ENCODE assay signal across 8 cellular contexts in the genomic region with DNA sequence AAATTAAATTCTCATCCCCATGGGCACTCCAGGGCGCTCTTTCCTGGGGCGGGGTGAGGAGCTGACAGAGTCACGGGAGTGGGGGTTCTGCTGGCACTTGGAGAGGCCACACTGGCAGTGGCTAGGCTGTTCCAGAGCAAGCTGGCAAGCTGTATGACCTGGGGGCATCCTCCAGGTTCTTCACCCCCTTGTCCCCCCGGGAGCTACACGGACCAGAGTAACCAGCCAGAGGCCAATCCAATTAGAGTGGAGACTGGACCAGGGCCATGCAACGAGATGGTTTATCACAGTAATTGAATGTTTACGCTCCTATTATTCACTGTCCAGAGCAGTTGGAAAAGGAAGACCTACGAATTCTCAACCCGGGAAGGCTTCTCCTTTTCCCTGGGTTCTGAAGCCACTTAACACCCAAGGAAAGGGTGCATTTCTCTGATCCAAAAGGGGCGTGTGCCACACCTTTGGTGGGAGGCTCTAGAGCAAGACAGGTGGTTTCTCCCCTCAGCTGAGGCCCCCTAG. TPM values are rescaled to one million over a fixed set of nuclear protein-coding genes. Genes with fewer than 3 reads are reported as not detected.
DNase-seq lines count a peak whose midpoint lies in the region; ATAC-seq and TF ChIP-seq lines count a peak whose summit lies in the region.

No MANE protein-coding gene starts in this region.

- H3K4me3 ChIP-seq in GM08714 (ENCODE audit: low read length) (peak overlapping the region; percentile 83), SJSA1 (peak overlapping the region; percentile 77), esophagus squamous epithelium (peak overlapping the region; percentile 72 to 94 (median 88)), sigmoid colon (peak overlapping the region; percentile 60 to 94 (median 90))

- H3K9me3 ChIP-seq in SJSA1 (replicated peaks) (no peaks in the 10 kb centered on the region), esophagus squamous epithelium (no peaks in the 10 kb centered on the region), sigmoid colon (no peaks in the 10 kb centered on the region)

- H3K36me3 ChIP-seq in SJSA1 (peaks cover 13% of the 10 kb centered on the region), esophagus squamous epithelium (no peaks in the 10 kb centered on the region), sigmoid colon (no peaks in the 10 kb centered on the region)

- TF ChIP-seq POLR2A in esophagus squamous epithelium (IDR thresholded peaks at IDR 0.05) (no peak), sigmoid colon (IDR thresholded peaks at IDR 0.05) (no peak)

- in situ Hi-C loops in KBM-7 (cut with MboI; ENCODE audit: low pct_unique_long_range_greater_than_20kb, low sequenced_read_pairs) = no loop called here

- TF ChIP-seq CTCF in esophagus squamous epithelium (IDR thresholded peaks at IDR 0.05) = no peak
- TF ChIP-seq CTCF in sigmoid colon (IDR thresholded peaks at IDR 0.05) = no peak

- no peak for DNase-seq in SJSA1 (ENCODE audit: low read depth in 1 of 2, low spot score in 2 of 2)
- no peak for DNase-seq in esophagus squamous epithelium (lab: John Stamatoyannopoulos, UW)
- peak; percentile 70 for DNase-seq in sigmoid colon
- DNase-seq in H4 (ENCODE audit: low spot score) = no peak
- no peak for DNase-seq in GF-D8 (lab: John Stamatoyannopoulos, UW)
- DNase-seq in KBM-7 = no peak

- H3K4me1 ChIP-seq in SJSA1 (replicated peaks) (peaks cover 84% of the 10 kb centered on the region), esophagus squamous epithelium (peaks cover 82 to 89% (median 85%) of the 10 kb centered on the region in 3 donors), sigmoid colon (peaks cover 0 to 90% (median 86%) of the 10 kb centered on the region in 4 donors)

- H3K27ac ChIP-seq in SJSA1 (no peak overlapping the region), esophagus squamous epithelium (peak overlapping the region; percentile 92 to 100 (median 98)), sigmoid colon (peak overlapping the region; percentile 99 to 100 (median 100))

- no peak for TF ChIP-seq EP300 in sigmoid colon (IDR thresholded peaks at IDR 0.05)

- no peak for ATAC-seq in HG03439 (IDR thresholded peaks at IDR 0.05; ENCODE audit: unreplicated experiment)

- 40% methylated on average over 2 of the region's 10 CpGs; no CpG with 5 or more reads in 1 of the 2 donors for WGBS in esophagus squamous epithelium, 2 donors
- 46 to 47% methylated on average over 10 of the region's 10 CpGs for WGBS in sigmoid colon, 2 donors

- H3K27me3 ChIP-seq in SJSA1 (replicated peaks) (no peaks in the 10 kb centered on the region), esophagus squamous epithelium (no peaks in the 10 kb centered on the region), sigmoid colon (no peaks in the 10 kb centered on the region)

- intact Hi-C loops in esophagus squamous epithelium (cut with DNase I) (no loop called here), sigmoid colon (cut with DNase I) (loop anchor here (2.0 kb wide), 1 partner anchor 27 kb away; no protein-coding TSS in a partner anchor)

RNA-seq across cellular contexts. Expression of a gene that starts 43.8 kb away (rescaled TPM):
- 16.7 and 21.6 TPM in 2 replicates for total RNA-seq in SJSA1 (2014; rRNA removed; shearing (Covaris generic))
- total RNA-seq in esophagus squamous epithelium = 10 to 100 TPM in 1 of 4 donors, 1 to 10 TPM in 3; 4.2 to 13.9 (median 7.2) TPM
- 10 to 100 TPM; 33.5 to 63.1 (median 37.3) TPM for total RNA-seq in sigmoid colon
- 10 to 100 TPM; 11.4 to 20.4 (median 16.9) TPM for polyA plus RNA-seq in sigmoid colon
- 12.9 and 14.0 TPM in 2 replicates for total RNA-seq in H4 (2014; rRNA removed; shearing (Covaris generic))
